Comparison of ENCODE assay signal across 18 cellular contexts in the genomic region with DNA sequence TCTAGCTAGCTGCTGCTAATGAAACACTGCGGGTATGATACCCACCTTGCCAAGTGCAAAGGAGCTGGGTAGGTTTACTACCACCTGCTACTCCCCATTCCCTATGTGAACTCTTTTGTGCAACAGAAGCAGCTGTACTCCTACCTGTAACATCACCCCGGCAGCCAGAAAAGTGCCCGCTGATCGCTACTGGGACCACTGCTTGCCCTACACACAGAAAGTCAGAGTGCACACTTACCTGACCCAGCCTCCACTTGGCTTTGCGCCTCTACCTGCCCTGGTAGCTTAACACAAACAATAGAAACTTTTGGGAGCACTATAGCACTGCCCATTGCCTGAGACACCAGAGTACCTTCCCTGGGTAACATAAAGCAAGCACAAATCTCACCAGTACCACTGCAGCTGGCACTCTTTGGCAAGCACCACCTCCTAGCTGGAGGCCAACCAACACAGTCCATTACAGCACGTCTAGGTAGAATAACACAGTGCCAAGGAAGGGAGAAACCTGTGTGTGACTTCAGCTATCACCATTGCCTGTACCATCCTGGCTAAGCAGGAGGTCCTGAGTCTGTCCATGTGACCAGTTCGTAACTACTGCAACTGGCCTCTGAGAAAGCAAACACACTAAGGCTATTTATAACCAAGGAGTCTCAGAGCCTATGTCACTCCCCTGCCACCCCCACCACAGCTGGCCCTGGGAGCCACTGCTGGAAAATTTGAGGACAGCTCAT.
A peak's percentile ranks its signal among the peaks of the same experiment; 100 is the strongest.
DNase-seq lines count a peak whose midpoint lies in the region; ATAC-seq, FAIRE-seq and TF ChIP-seq lines count a peak whose summit lies in the region.
"Had no signal": no experiment of that assay in that cellular context is flagged by ENCODE, and none has a peak within 500 bp of the region (broad histone marks: within the 10 kb centered on the region; RNA-seq: fewer than 3 reads in every experiment).

No MANE protein-coding gene starts in this region.

- ATAC-seq in body of pancreas (no peak), HG03095 (IDR thresholded peaks at IDR 0.05; ENCODE audit: unreplicated experiment) (no peak), GM21360 (IDR thresholded peaks at IDR 0.05; ENCODE audit: unreplicated experiment) (no peak)
- ATAC-seq in activated CD8-positive, alpha-beta memory T cell treated with anti-CD3 and anti-CD28 coated beads, Interleukin-2, amount 10 ng/mL, durations not matched to agents 7 days and 5 days: no peak
- ATAC-seq: left lobe of liver had no signal

- no peaks in the 10 kb centered on the region for H3K9me3 Mint-ChIP-seq in activated CD8-positive, alpha-beta memory T cell treated with anti-CD3 and anti-CD28 coated beads, Interleukin-2, amount 10 ng/mL, durations not matched to agents 7 days and 5 days (ENCODE audit: low read depth)
- H3K9me3 Mint-ChIP-seq: activated naive CD4-positive, alpha-beta T cell treated with anti-CD3 and anti-CD28 coated beads for 36 hours; CD8-positive, alpha-beta memory T cell had no signal

- intact Hi-C loops in cardiac septum (cut with DNase I) (no loop called here), body of pancreas (cut with DNase I) (no loop called here)

- no peaks in the 10 kb centered on the region for H3K9me3 ChIP-seq in cardiac muscle cell (ENCODE audit: low read depth)
- no peaks in the 10 kb centered on the region for H3K9me3 ChIP-seq in body of pancreas
- H3K9me3 ChIP-seq: esophagus muscularis mucosa, SJSA1, vagina had no signal

- CTCF ChIA-PET in activated CD8-positive, alpha-beta memory T cell treated with anti-CD3 and anti-CD28 coated beads, Interleukin-2, amount 10 ng/mL, durations not matched to agents 7 days and 5 days (lab: Charles Lee): no interaction called here

- no peak overlapping the region for H3K27ac Mint-ChIP-seq in activated CD8-positive, alpha-beta memory T cell treated with anti-CD3 and anti-CD28 coated beads, Interleukin-2, amount 10 ng/mL, durations not matched to agents 7 days and 5 days
- H3K27ac Mint-ChIP-seq: activated naive CD4-positive, alpha-beta T cell treated with anti-CD3 and anti-CD28 coated beads for 36 hours; progenitor cell of endocrine pancreas had no signal

- TF ChIP-seq CTCF in cardiac muscle cell (IDR thresholded peaks at IDR 0.05; ENCODE audit: low read depth, low read length) (no peak), body of pancreas (IDR thresholded peaks at IDR 0.05) (no peak)

- H3K4me3 ChIP-seq in cardiac muscle cell (no peak overlapping the region), body of pancreas (no peak overlapping the region)
- H3K4me3 ChIP-seq: esophagus muscularis mucosa, SJSA1, vagina had no signal

- H3K27ac ChIP-seq in cardiac muscle cell (peak overlapping the region; percentile 45), body of pancreas (no peak overlapping the region)
- H3K27ac ChIP-seq: esophagus muscularis mucosa, SJSA1, vagina had no signal

- peaks cover 20% of the 10 kb centered on the region for H3K36me3 Mint-ChIP-seq in activated CD8-positive, alpha-beta memory T cell treated with anti-CD3 and anti-CD28 coated beads, Interleukin-2, amount 10 ng/mL, durations not matched to agents 7 days and 5 days

- H3K4me3 Mint-ChIP-seq in activated CD8-positive, alpha-beta memory T cell treated with anti-CD3 and anti-CD28 coated beads, Interleukin-2, amount 10 ng/mL, durations not matched to agents 7 days and 5 days: no peak overlapping the region
- H3K4me3 Mint-ChIP-seq: activated naive CD4-positive, alpha-beta T cell treated with anti-CD3 and anti-CD28 coated beads for 36 hours had no signal

- H3K27me3 Mint-ChIP-seq in activated CD8-positive, alpha-beta memory T cell treated with anti-CD3 and anti-CD28 coated beads, Interleukin-2, amount 10 ng/mL, durations not matched to agents 7 days and 5 days: no peaks in the 10 kb centered on the region
- H3K27me3 Mint-ChIP-seq: CD8-positive, alpha-beta memory T cell; progenitor cell of endocrine pancreas had no signal

- H3K4me1 Mint-ChIP-seq in activated CD8-positive, alpha-beta memory T cell treated with anti-CD3 and anti-CD28 coated beads, Interleukin-2, amount 10 ng/mL, durations not matched to agents 7 days and 5 days: no peaks in the 10 kb centered on the region

- H3K4me1 ChIP-seq in cardiac muscle cell (ENCODE audit: low read depth): peaks cover 16% of the 10 kb centered on the region
- no peaks in the 10 kb centered on the region for H3K4me1 ChIP-seq in body of pancreas
- H3K4me1 ChIP-seq: SJSA1, vagina had no signal

- no peak for TF ChIP-seq POLR2A in body of pancreas (IDR thresholded peaks at IDR 0.05)

- 77 to 80% methylated on average over 6 to 7 of the region's 7 CpGs for WGBS in body of pancreas, 2 donors

- peak; percentile 55 for FAIRE-seq in urothelium cell line (lab: Jason Lieb, UNC)

- no peaks in the 10 kb centered on the region for H3K27me3 ChIP-seq in cardiac muscle cell
- H3K27me3 ChIP-seq in body of pancreas: no peaks in the 10 kb centered on the region
- H3K27me3 ChIP-seq: esophagus muscularis mucosa, SJSA1, vagina had no signal

- DNase-seq in cardiac muscle cell (ENCODE audit: low read depth in 1 of 2, low spot score in 1 of 2) (peak in 1 of 2 donors; percentile 65), cardiac septum (ENCODE audit: low spot score) (no peak), body of pancreas (peak in 3 of 4 donors; percentile 6 to 41 (median 28)), kidney tubule cell (ENCODE audit: low spot score) (peak; percentile 24), urothelium cell line (ENCODE audit: low spot score) (no peak)
- no peak for DNase-seq in activated CD8-positive, alpha-beta memory T cell treated with anti-CD3 and anti-CD28 coated beads, Interleukin-2, amount 10 ng/mL, durations not matched to agents 7 days and 5 days
- DNase-seq: activated CD4-positive, alpha-beta T cell treated with anti-CD3 and anti-CD28 coated beads for 1 hour; activated naive CD4-positive, alpha-beta T cell treated with anti-CD3 and anti-CD28 coated beads for 36 hours; CD8-positive, alpha-beta memory T cell; NCI-H1694 treated with DMSO at 0.1 percent for 48 hours; stimulated activated naive CD4-positive, alpha-beta T cell treated with Interleukin-2 at 50 U/mL for 16 hours had no signal

- H3K36me3 ChIP-seq in cardiac muscle cell (no peaks in the 10 kb centered on the region), body of pancreas (replicated peaks in 1 of 2; ENCODE audit: insufficient read depth in 1 of 2, low read depth in 2 of 2) (peaks cover 0 to 3% of the 10 kb centered on the region in 2 donors)
- H3K36me3 ChIP-seq: SJSA1 had no signal

Comparison
In these comparisons a context has a peak if more than half of its experiments do, and no peak if none do; other contexts are left out.
1. DNase-seq: peak in body of pancreas (3 of 4) and kidney tubule cell (single experiment); none in cardiac septum (single experiment), urothelium cell line (single experiment) and activated CD8-positive, alpha-beta memory T cell treated with anti-CD3 and anti-CD28 coated beads, Interleukin-2, amount 10 ng/mL, durations not matched to agents 7 days and 5 days (single experiment).